Comparison of ENCODE assay signal across 1 cellular context in the genomic region with DNA sequence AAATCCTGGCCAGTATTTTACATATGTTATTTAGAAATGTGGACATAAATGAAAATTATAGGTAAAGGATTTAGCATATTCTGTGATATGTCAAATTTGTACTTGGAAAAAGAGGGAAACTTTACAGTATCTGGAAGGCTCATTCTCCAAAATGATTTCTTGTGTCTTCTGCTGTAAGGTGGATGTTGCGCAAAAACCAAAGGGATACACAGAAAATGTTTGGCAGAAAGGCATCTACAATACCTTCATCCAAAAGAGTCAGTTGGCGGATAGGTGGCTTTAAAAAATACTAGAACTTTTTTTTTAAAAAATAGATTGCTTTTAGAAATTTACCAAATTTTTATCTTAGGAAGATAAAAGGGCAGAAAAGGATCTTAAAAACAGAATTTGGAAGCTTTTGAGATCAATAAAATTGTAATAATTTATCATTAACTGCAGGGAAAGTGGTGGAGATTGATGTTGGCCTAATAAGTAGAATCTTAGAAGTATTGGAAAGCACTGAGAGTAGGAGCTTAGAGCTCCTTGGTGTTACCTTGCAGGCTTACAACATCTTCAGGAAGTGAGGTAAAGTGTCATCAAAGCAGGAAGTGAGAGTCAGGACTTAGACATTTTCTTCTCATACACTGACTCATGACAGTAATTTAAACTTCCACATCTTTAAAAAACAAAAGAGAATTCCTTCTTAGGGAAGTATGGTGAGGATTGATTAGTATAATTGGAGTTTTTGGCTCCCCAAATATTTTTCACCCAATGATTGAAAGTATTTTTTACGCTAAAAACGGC.
TF ChIP-seq lines count a peak whose summit lies in the region.

No MANE protein-coding gene starts in this region.

TF ChIP-seq in K562, 482 proteins besides CTCF, POLR2A, EP300 and RAD21 (continued from another document):
- TF ChIP-seq, protein P1, sequence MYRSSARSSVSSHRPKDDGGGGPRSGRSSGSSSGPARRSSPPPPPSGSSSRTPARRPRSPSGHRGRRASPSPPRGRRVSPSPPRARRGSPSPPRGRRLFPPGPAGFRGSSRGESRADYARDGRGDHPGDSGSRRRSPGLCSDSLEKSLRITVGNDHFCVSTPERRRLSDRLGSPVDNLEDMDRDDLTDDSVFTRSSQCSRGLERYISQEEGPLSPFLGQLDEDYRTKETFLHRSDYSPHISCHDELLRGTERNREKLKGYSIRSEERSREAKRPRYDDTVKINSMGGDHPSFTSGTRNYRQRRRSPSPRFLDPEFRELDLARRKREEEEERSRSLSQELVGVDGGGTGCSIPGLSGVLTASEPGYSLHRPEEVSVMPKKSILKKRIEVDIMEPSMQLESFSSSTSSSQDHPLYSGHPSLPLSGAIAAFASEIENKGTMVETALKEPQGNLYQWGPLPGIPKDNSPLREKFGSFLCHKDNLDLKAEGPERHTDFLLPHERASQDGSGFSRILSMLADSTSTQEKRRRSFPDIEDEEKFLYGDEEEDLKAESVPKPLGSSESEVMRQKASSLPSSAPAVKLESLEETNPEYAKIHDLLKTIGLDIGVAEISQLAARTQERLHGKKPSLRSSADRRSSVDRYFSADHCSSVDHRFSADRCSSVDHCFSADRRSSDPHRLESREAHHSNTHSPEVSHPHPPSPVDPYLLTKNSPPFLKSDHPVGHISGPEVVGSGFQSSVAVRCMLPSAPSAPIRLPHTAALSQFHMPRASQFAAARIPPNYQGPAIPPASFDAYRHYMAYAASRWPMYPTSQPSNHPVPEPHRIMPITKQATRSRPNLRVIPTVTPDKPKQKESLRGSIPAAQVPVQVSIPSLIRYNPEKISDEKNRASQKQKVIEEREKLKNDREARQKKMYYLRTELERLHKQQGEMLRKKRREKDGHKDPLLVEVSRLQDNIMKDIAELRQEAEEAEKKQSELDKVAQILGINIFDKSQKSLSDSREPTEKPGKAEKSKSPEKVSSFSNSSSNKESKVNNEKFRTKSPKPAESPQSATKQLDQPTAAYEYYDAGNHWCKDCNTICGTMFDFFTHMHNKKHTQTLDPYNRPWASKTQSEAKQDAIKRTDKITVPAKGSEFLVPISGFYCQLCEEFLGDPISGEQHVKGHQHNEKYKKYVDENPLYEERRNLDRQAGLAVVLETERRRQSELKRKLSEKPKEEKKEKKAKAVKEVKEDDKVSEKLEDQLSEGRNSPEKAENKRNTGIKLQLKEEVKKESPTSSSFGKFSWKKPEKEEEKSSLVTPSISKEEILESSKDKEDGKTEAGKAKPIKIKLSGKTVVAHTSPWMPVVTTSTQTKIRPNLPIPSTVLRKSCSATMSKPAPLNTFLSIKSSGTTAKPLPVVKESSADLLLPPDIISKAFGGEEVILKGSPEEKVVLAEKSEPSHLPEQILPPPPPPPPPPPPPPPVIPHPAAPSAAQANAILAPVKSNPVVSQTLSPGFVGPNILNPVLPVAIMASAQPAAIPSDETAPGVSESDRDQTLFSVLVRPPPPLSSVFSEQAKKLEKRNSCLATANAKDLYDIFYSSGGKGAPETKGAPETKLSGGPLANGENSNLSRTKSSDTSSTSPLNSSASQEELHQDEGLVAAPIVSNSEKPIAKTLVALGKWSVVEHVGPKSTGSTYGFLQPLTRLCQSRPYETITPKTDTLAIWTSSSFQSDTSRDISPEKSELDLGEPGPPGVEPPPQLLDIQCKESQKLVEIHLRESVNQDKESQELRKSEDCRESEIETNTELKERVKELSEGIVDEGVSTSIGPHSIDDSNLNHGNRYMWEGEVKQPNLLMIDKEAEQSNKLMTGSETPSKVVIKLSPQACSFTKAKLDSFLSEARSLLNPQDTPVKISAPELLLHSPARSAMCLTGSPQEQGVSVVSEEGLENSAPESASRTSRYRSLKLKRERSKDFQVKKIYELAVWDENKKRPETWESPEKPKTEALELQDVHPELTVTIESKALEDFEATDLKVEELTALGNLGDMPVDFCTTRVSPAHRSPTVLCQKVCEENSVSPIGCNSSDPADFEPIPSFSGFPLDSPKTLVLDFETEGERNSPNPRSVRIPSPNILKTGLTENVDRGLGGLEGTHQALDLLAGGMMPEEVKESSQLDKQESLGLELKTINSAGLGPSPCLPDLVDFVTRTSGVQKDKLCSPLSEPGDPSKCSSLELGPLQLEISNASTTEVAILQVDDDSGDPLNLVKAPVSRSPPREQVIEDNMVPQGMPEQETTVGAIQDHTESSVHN (IDR thresholded peaks at IDR 0.05; ENCODE audit: borderline replicate concordance in 1 of 2, low read depth in 1 of 2), result no peak
- TF ChIP-seq SIN3A (IDR thresholded peaks at IDR 0.05; ENCODE audit: borderline replicate concordance in 2 of 2, control insufficient read depth in 1 of 2, low read depth in 2 of 2, low read length in 2 of 2), result 0 out of 4 replicates have a peak, but pooled peaks of 1 of the 2 experiments have one; percentile 48
- peak; percentile 53 for TF ChIP-seq FOSL1 (tag; conservative IDR thresholded peaks at IDR 0.05)
- peak; percentile 74 for TF ChIP-seq GABPA (tag; conservative IDR thresholded peaks at IDR 0.05; ENCODE audit: low read depth)
- TF ChIP-seq CEBPB (tag; IDR thresholded peaks at IDR 0.05), result peak; percentile 73
- TF ChIP-seq, protein P2, sequence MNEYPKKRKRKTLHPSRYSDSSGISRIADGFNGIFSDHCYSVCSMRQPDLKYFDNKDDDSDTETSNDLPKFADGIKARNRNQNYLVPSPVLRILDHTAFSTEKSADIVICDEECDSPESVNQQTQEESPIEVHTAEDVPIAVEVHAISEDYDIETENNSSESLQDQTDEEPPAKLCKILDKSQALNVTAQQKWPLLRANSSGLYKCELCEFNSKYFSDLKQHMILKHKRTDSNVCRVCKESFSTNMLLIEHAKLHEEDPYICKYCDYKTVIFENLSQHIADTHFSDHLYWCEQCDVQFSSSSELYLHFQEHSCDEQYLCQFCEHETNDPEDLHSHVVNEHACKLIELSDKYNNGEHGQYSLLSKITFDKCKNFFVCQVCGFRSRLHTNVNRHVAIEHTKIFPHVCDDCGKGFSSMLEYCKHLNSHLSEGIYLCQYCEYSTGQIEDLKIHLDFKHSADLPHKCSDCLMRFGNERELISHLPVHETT (CRISPR knock-in tag; conservative IDR thresholded peaks at IDR 0.05 in 1 of 2, IDR thresholded peaks at IDR 0.05 in 1 of 2), result 0 out of 4 replicates have a peak, but pooled peaks of 1 of the 2 experiments have one; percentile 12
- TF ChIP-seq, protein P3, sequence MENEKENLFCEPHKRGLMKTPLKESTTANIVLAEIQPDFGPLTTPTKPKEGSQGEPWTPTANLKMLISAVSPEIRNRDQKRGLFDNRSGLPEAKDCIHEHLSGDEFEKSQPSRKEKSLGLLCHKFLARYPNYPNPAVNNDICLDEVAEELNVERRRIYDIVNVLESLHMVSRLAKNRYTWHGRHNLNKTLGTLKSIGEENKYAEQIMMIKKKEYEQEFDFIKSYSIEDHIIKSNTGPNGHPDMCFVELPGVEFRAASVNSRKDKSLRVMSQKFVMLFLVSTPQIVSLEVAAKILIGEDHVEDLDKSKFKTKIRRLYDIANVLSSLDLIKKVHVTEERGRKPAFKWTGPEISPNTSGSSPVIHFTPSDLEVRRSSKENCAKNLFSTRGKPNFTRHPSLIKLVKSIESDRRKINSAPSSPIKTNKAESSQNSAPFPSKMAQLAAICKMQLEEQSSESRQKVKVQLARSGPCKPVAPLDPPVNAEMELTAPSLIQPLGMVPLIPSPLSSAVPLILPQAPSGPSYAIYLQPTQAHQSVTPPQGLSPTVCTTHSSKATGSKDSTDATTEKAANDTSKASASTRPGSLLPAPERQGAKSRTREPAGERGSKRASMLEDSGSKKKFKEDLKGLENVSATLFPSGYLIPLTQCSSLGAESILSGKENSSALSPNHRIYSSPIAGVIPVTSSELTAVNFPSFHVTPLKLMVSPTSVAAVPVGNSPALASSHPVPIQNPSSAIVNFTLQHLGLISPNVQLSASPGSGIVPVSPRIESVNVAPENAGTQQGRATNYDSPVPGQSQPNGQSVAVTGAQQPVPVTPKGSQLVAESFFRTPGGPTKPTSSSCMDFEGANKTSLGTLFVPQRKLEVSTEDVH (IDR thresholded peaks at IDR 0.05; ENCODE audit: low read depth, partially characterized antibody), result peak; percentile 29
- TF ChIP-seq POLR2AphosphoS5 (IDR thresholded peaks at IDR 0.05; ENCODE audit: control insufficient read depth, insufficient read depth, low read depth, low read length), result no peak
- TF ChIP-seq ZKSCAN8 (CRISPR knock-in tag; IDR thresholded peaks at IDR 0.05), result no peak
- peak; percentile 66; the same call in 1 of the 2 replicates for TF ChIP-seq ELF1 (tag; IDR thresholded peaks at IDR 0.05)
- TF ChIP-seq, protein P4, sequence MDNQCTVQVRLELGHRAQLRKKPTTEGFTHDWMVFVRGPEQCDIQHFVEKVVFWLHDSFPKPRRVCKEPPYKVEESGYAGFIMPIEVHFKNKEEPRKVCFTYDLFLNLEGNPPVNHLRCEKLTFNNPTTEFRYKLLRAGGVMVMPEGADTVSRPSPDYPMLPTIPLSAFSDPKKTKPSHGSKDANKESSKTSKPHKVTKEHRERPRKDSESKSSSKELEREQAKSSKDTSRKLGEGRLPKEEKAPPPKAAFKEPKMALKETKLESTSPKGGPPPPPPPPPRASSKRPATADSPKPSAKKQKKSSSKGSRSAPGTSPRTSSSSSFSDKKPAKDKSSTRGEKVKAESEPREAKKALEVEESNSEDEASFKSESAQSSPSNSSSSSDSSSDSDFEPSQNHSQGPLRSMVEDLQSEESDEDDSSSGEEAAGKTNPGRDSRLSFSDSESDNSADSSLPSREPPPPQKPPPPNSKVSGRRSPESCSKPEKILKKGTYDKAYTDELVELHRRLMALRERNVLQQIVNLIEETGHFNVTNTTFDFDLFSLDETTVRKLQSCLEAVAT (IDR thresholded peaks at IDR 0.05), result peak in 1 of 2 experiments; percentile 82; a peak in 3 of 4 replicates
- TF ChIP-seq, protein P5, sequence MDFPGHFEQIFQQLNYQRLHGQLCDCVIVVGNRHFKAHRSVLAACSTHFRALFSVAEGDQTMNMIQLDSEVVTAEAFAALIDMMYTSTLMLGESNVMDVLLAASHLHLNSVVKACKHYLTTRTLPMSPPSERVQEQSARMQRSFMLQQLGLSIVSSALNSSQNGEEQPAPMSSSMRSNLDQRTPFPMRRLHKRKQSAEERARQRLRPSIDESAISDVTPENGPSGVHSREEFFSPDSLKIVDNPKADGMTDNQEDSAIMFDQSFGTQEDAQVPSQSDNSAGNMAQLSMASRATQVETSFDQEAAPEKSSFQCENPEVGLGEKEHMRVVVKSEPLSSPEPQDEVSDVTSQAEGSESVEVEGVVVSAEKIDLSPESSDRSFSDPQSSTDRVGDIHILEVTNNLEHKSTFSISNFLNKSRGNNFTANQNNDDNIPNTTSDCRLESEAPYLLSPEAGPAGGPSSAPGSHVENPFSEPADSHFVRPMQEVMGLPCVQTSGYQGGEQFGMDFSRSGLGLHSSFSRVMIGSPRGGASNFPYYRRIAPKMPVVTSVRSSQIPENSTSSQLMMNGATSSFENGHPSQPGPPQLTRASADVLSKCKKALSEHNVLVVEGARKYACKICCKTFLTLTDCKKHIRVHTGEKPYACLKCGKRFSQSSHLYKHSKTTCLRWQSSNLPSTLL (IDR thresholded peaks at IDR 0.05), result no peak
- no peak for TF ChIP-seq FOXA1 (IDR thresholded peaks at IDR 0.05; ENCODE audit: borderline replicate concordance)
- no peak for TF ChIP-seq RBFOX2 (IDR thresholded peaks at IDR 0.05; ENCODE audit: low read depth, low read length)
- no peak for TF ChIP-seq CBFA2T2 (conservative IDR thresholded peaks at IDR 0.05)
- TF ChIP-seq POLR2B (IDR thresholded peaks at IDR 0.05; ENCODE audit: low read depth, partially characterized antibody), result peak; percentile 15
- TF ChIP-seq, protein P6, sequence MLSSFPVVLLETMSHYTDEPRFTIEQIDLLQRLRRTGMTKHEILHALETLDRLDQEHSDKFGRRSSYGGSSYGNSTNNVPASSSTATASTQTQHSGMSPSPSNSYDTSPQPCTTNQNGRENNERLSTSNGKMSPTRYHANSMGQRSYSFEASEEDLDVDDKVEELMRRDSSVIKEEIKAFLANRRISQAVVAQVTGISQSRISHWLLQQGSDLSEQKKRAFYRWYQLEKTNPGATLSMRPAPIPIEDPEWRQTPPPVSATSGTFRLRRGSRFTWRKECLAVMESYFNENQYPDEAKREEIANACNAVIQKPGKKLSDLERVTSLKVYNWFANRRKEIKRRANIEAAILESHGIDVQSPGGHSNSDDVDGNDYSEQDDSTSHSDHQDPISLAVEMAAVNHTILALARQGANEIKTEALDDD (IDR thresholded peaks at IDR 0.05), result no peak
- no peak for TF ChIP-seq ZNF212 (CRISPR knock-in tag; IDR thresholded peaks at IDR 0.05)
- TF ChIP-seq ZNF551 (CRISPR knock-in tag; IDR thresholded peaks at IDR 0.05), result no peak
- TF ChIP-seq OTX1 (CRISPR knock-in tag; IDR thresholded peaks at IDR 0.05), result no peak
- TF ChIP-seq HNRNPK (IDR thresholded peaks at IDR 0.05; ENCODE audit: low read depth, low read length, poor library complexity, severe bottlenecking), result no peak
- TF ChIP-seq ATF1 (CRISPR knock-in tag; IDR thresholded peaks at IDR 0.05), result no peak
- TF ChIP-seq ATF1 (tag; IDR thresholded peaks at IDR 0.05), result peak; percentile 47
- no peak for TF ChIP-seq ILK (tag; IDR thresholded peaks at IDR 0.05; ENCODE audit: borderline replicate concordance, low read depth)
TF ChIP-seq in K562: peak in this region for 26.
